ENCODE assay signal across 22 cellular contexts in genomic region chr17:70332356-70332755, GRCh38.
DNase-seq lines count a peak whose midpoint lies in the region; FAIRE-seq and TF ChIP-seq lines count a peak whose summit lies in the region.
"Had no signal": no experiment of that assay in that cellular context is flagged by ENCODE, and none has a peak within 500 bp of the region (broad histone marks: within the 10 kb centered on the region; RNA-seq: fewer than 3 reads in every experiment).

No MANE protein-coding gene starts in this region.

- peak; percentile 9 for DNase-seq in NCI-H146 (lab: John Stamatoyannopoulos, UW)
- no peak for DNase-seq in NCI-H146 treated with DMSO at 0.1 percent for 48 hours (lab: John Stamatoyannopoulos, UW; ENCODE audit: unreplicated experiment)
- DNase-seq in NCI-H1436 (lab: John Stamatoyannopoulos, UW) = peak; percentile 81
- DNase-seq in SHP77 treated with DMSO at 0.1 percent for 48 hours (lab: John Stamatoyannopoulos, UW) = peak; percentile 45
- peak; percentile 9 for DNase-seq in small intestine
- DNase-seq in NCI-H2081 treated with DMSO at 0.1 percent for 48 hours (lab: John Stamatoyannopoulos, UW) = no peak
- DNase-seq in endodermal cell = no peak
- DNase-seq: 8988T; CD4-positive, alpha-beta memory T cell; GM23248; KG1; NCI-H1930; NCI-H69; PC-3; Right ventricle myocardium superior; SK-N-SH; T-helper 2 cell had no signal

- H3K4me3 ChIP-seq in small intestine (ENCODE audit: low read depth in 1 of 2, low read length in 2 of 2) (no peak overlapping the region), endodermal cell (ENCODE audit: low read length) (no peak overlapping the region)
- H3K4me3 ChIP-seq: BLaER1 treated with 17β-estradiol and CSF1 and Interleukin-3, amounts not matched to agents 10 nM and 100 nM; GM23248; HAP-1 had no signal

- H3K36me3 Mint-ChIP-seq in endodermal cell (ENCODE audit: low read depth) = no peaks in the 10 kb centered on the region
- H3K36me3 Mint-ChIP-seq: CD4-positive, alpha-beta memory T cell had no signal

- no peak overlapping the region for H3K4me3 Mint-ChIP-seq in endodermal cell
- H3K4me3 Mint-ChIP-seq: CD4-positive, alpha-beta memory T cell had no signal

- H3K27ac ChIP-seq in small intestine (ENCODE audit: low read depth in 1 of 2, low read length in 1 of 2) = no peak overlapping the region
- no peak overlapping the region for H3K27ac ChIP-seq in endodermal cell (ENCODE audit: low read depth, low read length)
- H3K27ac ChIP-seq: BLaER1 treated with 17β-estradiol and CSF1 and Interleukin-3, amounts not matched to agents 10 nM and 100 nM; GM23248 had no signal

- H3K27ac Mint-ChIP-seq in endodermal cell = no peak overlapping the region
- H3K27ac Mint-ChIP-seq: CD4-positive, alpha-beta memory T cell had no signal

- no peaks in the 10 kb centered on the region for H3K4me1 ChIP-seq in small intestine (ENCODE audit: control insufficient read depth in 2 of 2, insufficient read depth in 1 of 2, low read depth in 1 of 2, low read length in 1 of 2)
- H3K4me1 ChIP-seq in endodermal cell (ENCODE audit: control insufficient read depth, insufficient read depth, low read length) = no peaks in the 10 kb centered on the region
- H3K4me1 ChIP-seq: HAP-1 had no signal

- WGBS in small intestine, 3 donors = 37 to 65% (median 44%) methylated on average over 3 of the region's 3 CpGs
- WGBS in endodermal cell (ENCODE audit: insufficient coverage in 1 of 2, insufficient read length in 1 of 2), 2 experiments = 61 to 92% methylated on average over 2 to 3 of the region's 3 CpGs

- peaks cover 4% of the 10 kb centered on the region for H3K9me3 Mint-ChIP-seq in endodermal cell

- H3K9ac ChIP-seq in endodermal cell (ENCODE audit: extremely low read depth, low read length, poor library complexity, severe bottlenecking) = no peak overlapping the region
- H3K9ac ChIP-seq: BLaER1 treated with 17β-estradiol and CSF1 and Interleukin-3, amounts not matched to agents 10 nM and 100 nM; GM23248; SK-N-SH had no signal

- H3K9me3 ChIP-seq in small intestine (ENCODE audit: control insufficient read depth, low read depth) = no peaks in the 10 kb centered on the region
- H3K9me3 ChIP-seq in endodermal cell (ENCODE audit: control insufficient read depth, low read length) = no peaks in the 10 kb centered on the region
- H3K9me3 ChIP-seq: HAP-1, SK-N-SH had no signal

- H3K4me1 Mint-ChIP-seq in endodermal cell = peaks cover 23% of the 10 kb centered on the region
- H3K4me1 Mint-ChIP-seq: CD4-positive, alpha-beta memory T cell had no signal

- H3K36me3 ChIP-seq in small intestine (ENCODE audit: control insufficient read depth in 2 of 2, insufficient read depth in 2 of 2, low read length in 2 of 2) = no peaks in the 10 kb centered on the region
- H3K36me3 ChIP-seq in endodermal cell (ENCODE audit: control insufficient read depth, insufficient read depth, low read length) = no peaks in the 10 kb centered on the region
- H3K36me3 ChIP-seq: BLaER1 treated with 17β-estradiol and CSF1 and Interleukin-3, amounts not matched to agents 10 nM and 100 nM; HAP-1 had no signal

- no peak for TF ChIP-seq CTCF in endodermal cell (conservative IDR thresholded peaks at IDR 0.05)

- no peaks in the 10 kb centered on the region for H3K27me3 ChIP-seq in small intestine (ENCODE audit: control insufficient read depth in 2 of 2, insufficient read depth in 2 of 2, low read length in 2 of 2)
- no peaks in the 10 kb centered on the region for H3K27me3 ChIP-seq in endodermal cell (ENCODE audit: control insufficient read depth, insufficient read depth, low read length, poor library complexity, severe bottlenecking)
- H3K27me3 ChIP-seq: BLaER1 treated with 17β-estradiol and CSF1 and Interleukin-3, amounts not matched to agents 10 nM and 100 nM had no signal

- no peaks in the 10 kb centered on the region for H3K27me3 Mint-ChIP-seq in endodermal cell (ENCODE audit: insufficient read depth)
- H3K27me3 Mint-ChIP-seq: CD4-positive, alpha-beta memory T cell had no signal

- FAIRE-seq in small intestine (lab: Jason Lieb, UNC) = no peak
- FAIRE-seq: G401.6, GM12892, HTR-8/SVneo had no signal

Comparison
In these comparisons a context has a peak if more than half of its experiments do, and no peak if none do; other contexts are left out.
1. DNase-seq: peak in NCI-H146 (single experiment), NCI-H1436 (single experiment), SHP77 treated with DMSO at 0.1 percent for 48 hours (single experiment) and small intestine (single experiment); none in NCI-H146 treated with DMSO at 0.1 percent for 48 hours (single experiment), NCI-H2081 treated with DMSO at 0.1 percent for 48 hours (single experiment) and endodermal cell (single experiment).